In genomic region chr6:5478380-5478779, GRCh38 we compare ENCODE assay signal across 16 cellular contexts.
"Had no signal": no experiment of that assay in that cellular context is flagged by ENCODE, and none has a peak within 500 bp of the region (broad histone marks: within the 10 kb centered on the region; RNA-seq: fewer than 3 reads in every experiment).

No MANE protein-coding gene starts in this region.

- H3K4me1 ChIP-seq: foreskin keratinocyte, lower lobe of right lung had no signal

- H3K36me3 ChIP-seq: left ventricle myocardium inferior, lower lobe of right lung, right atrium auricular region, sigmoid colon, thoracic aorta, transverse colon had no signal

- ATAC-seq: foreskin keratinocyte; left cardiac atrium; lower lobe of right lung; natural killer cell; stimulated activated naive B cell treated with anti-CD40 and anti-IgM and Interleukin-4, amounts not matched to agents 10 μg/mL and 1 μg/mL and 100 μg/mL, for 72 hours; stimulated activated naive CD8-positive, alpha-beta T cell treated with anti-CD3 and anti-CD28 coated beads, Interleukin-15, amount 100 ng/mL, for 72 hours had no signal

- H3K9me3 ChIP-seq: left ventricle myocardium inferior, lower lobe of right lung, right atrium auricular region, sigmoid colon, thoracic aorta, transverse colon had no signal

- H3K27me3 ChIP-seq: foreskin keratinocyte, right atrium auricular region, sigmoid colon, transverse colon had no signal

- H3K4me3 ChIP-seq: left ventricle myocardium inferior, lower lobe of right lung, right atrium auricular region, sigmoid colon, skin epidermis, thoracic aorta, transverse colon had no signal

- H3K27ac ChIP-seq: foreskin keratinocyte, left ventricle myocardium inferior, lower lobe of right lung, right atrium auricular region, sigmoid colon, skin epidermis, thoracic aorta, transverse colon had no signal

- DNase-seq: dermis blood vessel endothelial cell; foreskin keratinocyte; kidney; left cardiac atrium; left ventricle myocardium inferior; lower lobe of right lung; natural killer cell; sigmoid colon; stimulated activated CD4-positive, alpha-beta T cell treated with anti-CD3 and anti-CD28 coated beads, Interleukin-2, amount 100 ng/mL, for 24 hours; stimulated activated CD4-positive, alpha-beta T cell treated with anti-CD3 and anti-CD28 coated beads, Interleukin-4, amount 100 ng/mL, for 4 hours; stimulated activated naive B cell treated with anti-CD40 and anti-IgM and Interleukin-4, amounts not matched to agents 10 μg/mL and 1 μg/mL and 100 μg/mL, for 72 hours; stimulated activated naive CD8-positive, alpha-beta T cell treated with anti-CD3 and anti-CD28 coated beads, Interleukin-15, amount 100 ng/mL, for 72 hours; transverse colon had no signal
